In genomic region chr18:35040638-35040987, GRCh38 we compare ENCODE assay signal across 8 cellular contexts. TPM values are rescaled to one million over a fixed set of nuclear protein-coding genes. Genes with fewer than 3 reads are reported as not detected.
DNase-seq lines count a peak whose midpoint lies in the region; ATAC-seq, FAIRE-seq and TF ChIP-seq lines count a peak whose summit lies in the region.

No MANE protein-coding gene starts in this region.

- H3K4me1 ChIP-seq in HAP-1 = peaks cover 23% of the 10 kb centered on the region
- peaks cover 27 to 59% (median 47%) of the 10 kb centered on the region in 3 donors for H3K4me1 ChIP-seq in skeletal muscle tissue (ENCODE audit: control insufficient read depth in 3 of 3, insufficient read depth in 3 of 3, low read length in 3 of 3)

- peaks cover 3% of the 10 kb centered on the region for H3K36me3 Mint-ChIP-seq in glutamatergic neuron (ENCODE audit: unreplicated experiment)

- H3K9me3 ChIP-seq in HAP-1 = no peaks in the 10 kb centered on the region
- H3K9me3 ChIP-seq in WERI-Rb-1 (ENCODE audit: severe bottlenecking) = no peaks in the 10 kb centered on the region
- H3K9me3 ChIP-seq in skeletal muscle tissue (ENCODE audit: control insufficient read depth in 3 of 3, low read length in 3 of 3) = no peaks in the 10 kb centered on the region

- no peaks in the 10 kb centered on the region for H3K36me3 ChIP-seq in HAP-1 (replicated peaks)
- H3K36me3 ChIP-seq in WERI-Rb-1 = no peaks in the 10 kb centered on the region
- no peaks in the 10 kb centered on the region for H3K36me3 ChIP-seq in skeletal muscle tissue (ENCODE audit: control insufficient read depth in 3 of 3, insufficient read depth in 3 of 3, low read length in 3 of 3)

- in situ Hi-C loops in HAP-1 (cut with MboI; ENCODE audit: low sequenced_read_pairs) = no loop called here

- H3K9ac ChIP-seq in skeletal muscle tissue (ENCODE audit: low read depth in 1 of 3, low read length in 3 of 3) = peak overlapping the region; percentile 71 to 76 (median 72)

- TF ChIP-seq CTCF in WERI-Rb-1 (IDR thresholded peaks at IDR 0.05; ENCODE audit: low read depth, low read length) = no peak
- no peak for TF ChIP-seq CTCF in glutamatergic neuron (IDR thresholded peaks at IDR 0.05; ENCODE audit: partially characterized antibody, unreplicated experiment)

- H3K27me3 ChIP-seq in HAP-1 (ENCODE audit: low read depth) (no peaks in the 10 kb centered on the region; the same call in 1 of the 2 replicates), WERI-Rb-1 (ENCODE audit: insufficient read depth, low read depth, severe bottlenecking) (no peaks in the 10 kb centered on the region), skeletal muscle tissue (ENCODE audit: control insufficient read depth in 3 of 3, insufficient read depth in 3 of 3, low read length in 3 of 3) (no peaks in the 10 kb centered on the region)

- peak overlapping the region; percentile 98 for H3K4me3 Mint-ChIP-seq in glutamatergic neuron (ENCODE audit: unreplicated experiment)

- no peak for ATAC-seq in HG03354 (IDR thresholded peaks at IDR 0.05; ENCODE audit: poor library complexity, severe bottlenecking, unreplicated experiment)

- peaks cover 34% of the 10 kb centered on the region for H3K4me1 Mint-ChIP-seq in glutamatergic neuron (ENCODE audit: low read depth, unreplicated experiment)

- peak overlapping the region; percentile 34 for H3K27ac ChIP-seq in WERI-Rb-1
- H3K27ac ChIP-seq in skeletal muscle tissue (ENCODE audit: low read depth, low read length) = peak overlapping the region; percentile 83

- peaks cover 15% of the 10 kb centered on the region for H3K9me3 Mint-ChIP-seq in glutamatergic neuron (ENCODE audit: unreplicated experiment)

- no peak for DNase-seq in HAP-1 (ENCODE audit: low spot score in 2 of 2)
- DNase-seq in WERI-Rb-1 = no peak
- DNase-seq in glutamatergic neuron = no peak
- DNase-seq in RCC 7860 (ENCODE audit: low spot score) = no peak
- no peak for DNase-seq in NCI-H1694 (lab: John Stamatoyannopoulos, UW)
- no peak for DNase-seq in cerebellar cortex (ENCODE audit: low spot score)

- peak overlapping the region; percentile 75; the same call in 1 of the 2 replicates for H3K4me3 ChIP-seq in HAP-1
- peak overlapping the region; percentile 64 for H3K4me3 ChIP-seq in WERI-Rb-1 (ENCODE audit: low read depth, low read length)
- H3K4me3 ChIP-seq in skeletal muscle tissue (ENCODE audit: low read length in 3 of 3) = peak overlapping the region; percentile 93 to 96 (median 93)

- FAIRE-seq in RCC 7860 (lab: Jason Lieb, UNC) = no peak

- peak overlapping the region; percentile 99 for H3K27ac Mint-ChIP-seq in glutamatergic neuron (ENCODE audit: unreplicated experiment)

- peaks cover 16% of the 10 kb centered on the region for H3K27me3 Mint-ChIP-seq in glutamatergic neuron (ENCODE audit: unreplicated experiment)

RNA-seq across cellular contexts. Expression of gene MAPRE2, which starts 0.6 kb away (rescaled TPM):
- total RNA-seq in glutamatergic neuron (ENCODE audit: unreplicated experiment) = 127 TPM
- total RNA-seq in skeletal muscle tissue = 9.4 TPM

Comparison
In these comparisons a context has a peak if more than half of its experiments do, and no peak if none do; other contexts are left out.
1. RNA of gene MAPRE2, which starts 0.6 kb away (total RNA-seq): 127 TPM in glutamatergic neuron (single experiment); 9.4 TPM in skeletal muscle tissue (single experiment); every median in the first group is over 10 times any median in the second.
2. Peak in every context shown above with its lines, with median percentiles within 50 percentile points of each other: H3K4me3 ChIP-seq.